ENCODE assay signal across 12 cellular contexts in genomic region chr2:181268174-181268867, GRCh38.
DNase-seq lines count a peak whose midpoint lies in the region; ATAC-seq and TF ChIP-seq lines count a peak whose summit lies in the region.
"Had no signal": no experiment of that assay in that cellular context is flagged by ENCODE, and none has a peak within 500 bp of the region (broad histone marks: within the 10 kb centered on the region; RNA-seq: fewer than 3 reads in every experiment).

No MANE protein-coding gene starts in this region.

- no peak for DNase-seq in natural killer cell treated with Interleukin-12 subunit alpha and Interleukin-12 subunit beta and Interleukin-15 and Interleukin-18, amount 100 ng/mL, for 72 hours (ENCODE audit: low spot score)
- DNase-seq in natural killer cell, result no peak
- DNase-seq in head of caudate nucleus, result no peak
- no peak for DNase-seq in activated effector memory CD4-positive, alpha-beta T cell treated with anti-CD3 and anti-CD28 coated beads, Interleukin-2, amount 50 U/mL, for 16 hours
- DNase-seq in heart right ventricle, result no peak
- no peak for DNase-seq in GM13976 (ENCODE audit: low spot score)
- DNase-seq: mesendoderm; stimulated activated CD4-positive, alpha-beta T cell treated with anti-CD3 and anti-CD28 coated beads, Interleukin-12 subunit alpha, Interleukin-12 subunit beta, amount 100 ng/mL, for 4 hours had no signal

- peaks cover 8% of the 10 kb centered on the region for H3K36me3 Mint-ChIP-seq in natural killer cell treated with Interleukin-12 subunit alpha and Interleukin-12 subunit beta and Interleukin-15 and Interleukin-18, amount 100 ng/mL, for 72 hours
- H3K36me3 Mint-ChIP-seq in natural killer cell, result peaks cover 6% of the 10 kb centered on the region

- no peaks in the 10 kb centered on the region for H3K27me3 Mint-ChIP-seq in natural killer cell treated with Interleukin-12 subunit alpha and Interleukin-12 subunit beta and Interleukin-15 and Interleukin-18, amount 100 ng/mL, for 72 hours
- no peaks in the 10 kb centered on the region for H3K27me3 Mint-ChIP-seq in natural killer cell (ENCODE audit: low read depth in 2 of 2)

- H3K9me3 Mint-ChIP-seq in natural killer cell treated with Interleukin-12 subunit alpha and Interleukin-12 subunit beta and Interleukin-15 and Interleukin-18, amount 100 ng/mL, for 72 hours, result no peaks in the 10 kb centered on the region
- no peaks in the 10 kb centered on the region for H3K9me3 Mint-ChIP-seq in natural killer cell

- ATAC-seq in natural killer cell treated with Interleukin-12 subunit alpha and Interleukin-12 subunit beta and Interleukin-15 and Interleukin-18, amount 100 ng/mL, for 72 hours, result peak; percentile 20 to 85
- ATAC-seq in natural killer cell (no peak), HG02852 (IDR thresholded peaks at IDR 0.05; ENCODE audit: unreplicated experiment) (peak; percentile 85), HG03521 (IDR thresholded peaks at IDR 0.05; ENCODE audit: unreplicated experiment) (peak; percentile 56), heart right ventricle (no peak)
- ATAC-seq: esophagus mucosa, Right ventricle myocardium inferior had no signal

- no peak overlapping the region for H3K27ac Mint-ChIP-seq in natural killer cell treated with Interleukin-12 subunit alpha and Interleukin-12 subunit beta and Interleukin-15 and Interleukin-18, amount 100 ng/mL, for 72 hours
- no peak overlapping the region for H3K27ac Mint-ChIP-seq in natural killer cell

- peaks cover 0 to 5% (median 0%) of the 10 kb centered on the region in 7 donors for H3K27me3 ChIP-seq in heart right ventricle

- H3K4me1 ChIP-seq in heart right ventricle, result no peaks in the 10 kb centered on the region

- peaks cover 15 to 29% of the 10 kb centered on the region in 2 donors for H3K4me1 Mint-ChIP-seq in natural killer cell treated with Interleukin-12 subunit alpha and Interleukin-12 subunit beta and Interleukin-15 and Interleukin-18, amount 100 ng/mL, for 72 hours (ENCODE audit: low read depth in 2 of 2)
- H3K4me1 Mint-ChIP-seq in natural killer cell, result peaks cover 14 to 45% of the 10 kb centered on the region in 2 donors

- no peak overlapping the region for H3K27ac ChIP-seq in heart right ventricle

- TF ChIP-seq CTCF in natural killer cell (IDR thresholded peaks at IDR 0.05) (no peak), heart right ventricle (IDR thresholded peaks at IDR 0.05) (no peak), GM13976 (IDR thresholded peaks at IDR 0.05; ENCODE audit: borderline replicate concordance, control extremely low read depth, extremely low read depth, insufficient read depth, missing control alignments) (no peak)

- H3K36me3 ChIP-seq in heart right ventricle, result no peaks in the 10 kb centered on the region

- intact Hi-C loops in natural killer cell (cut with micrococcal nuclease), result no loop called here
- intact Hi-C loops in head of caudate nucleus (cut with DNase I), result no loop called here
- intact Hi-C loops in heart right ventricle (cut with DNase I), result no loop called here

- 62 to 74% methylated on average over 3 of the region's 3 CpGs for WGBS in heart right ventricle, 2 donors

- no peak overlapping the region for H3K4me3 ChIP-seq in heart right ventricle

- peak overlapping the region; percentile 1 for H3K4me3 Mint-ChIP-seq in natural killer cell treated with Interleukin-12 subunit alpha and Interleukin-12 subunit beta and Interleukin-15 and Interleukin-18, amount 100 ng/mL, for 72 hours
- H3K4me3 Mint-ChIP-seq in natural killer cell, result no peak overlapping the region

- in situ Hi-C loops in GM13976 (cut with MboI; ENCODE audit: low sequenced_read_pairs, unreplicated experiment), result no loop called here

- H3K9me3 ChIP-seq in heart right ventricle, result no peaks in the 10 kb centered on the region

Comparison
In these comparisons a context has a peak if more than half of its experiments do, and no peak if none do; other contexts are left out.
1. ATAC-seq: peak in natural killer cell treated with Interleukin-12 subunit alpha and Interleukin-12 subunit beta and Interleukin-15 and Interleukin-18, amount 100 ng/mL, for 72 hours (2 of 2), HG02852 (single experiment) and HG03521 (single experiment); none in natural killer cell (0 of 3) and heart right ventricle (0 of 8).